Comparison of ENCODE assay signal across 8 cellular contexts in the genomic region with DNA sequence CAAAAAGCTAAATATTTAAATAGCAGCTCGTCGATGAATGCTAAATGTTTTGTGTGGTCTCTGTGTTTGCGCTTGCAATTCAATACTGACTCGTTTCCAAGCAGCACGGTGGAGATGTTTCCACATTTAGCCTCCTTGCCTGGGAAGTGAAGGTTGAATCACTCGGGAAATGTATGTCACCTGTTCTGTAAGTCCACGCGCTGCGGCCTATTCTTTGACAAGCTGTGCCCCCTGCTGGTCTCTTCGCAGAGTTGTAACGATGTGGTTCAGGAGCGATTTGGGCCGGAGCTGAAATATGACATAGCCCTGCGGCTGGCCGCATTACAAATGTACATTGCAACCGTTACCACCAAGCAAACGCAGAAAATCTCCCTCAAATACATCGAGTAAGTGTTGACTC.
DNase-seq lines count a peak whose midpoint lies in the region; ATAC-seq and TF ChIP-seq lines count a peak whose summit lies in the region.

No MANE protein-coding gene starts in this region.

- TF ChIP-seq CTCF in choroid plexus epithelial cell (conservative IDR thresholded peaks at IDR 0.05; ENCODE audit: low read depth, low read length) (peak; percentile 61), tibial nerve (IDR thresholded peaks at IDR 0.05) (peak in 3 of 5 experiments; percentile 24 to 32 (median 28))

- H3K9me3 ChIP-seq in SJSA1 (replicated peaks) (no peaks in the 10 kb centered on the region), tibial nerve (no peaks in the 10 kb centered on the region)

- H3K27ac ChIP-seq in SJSA1 = no peak overlapping the region
- no peak overlapping the region for H3K27ac ChIP-seq in tibial nerve

- H3K4me1 ChIP-seq in SJSA1 (replicated peaks) (no peaks in the 10 kb centered on the region), tibial nerve (no peaks in the 10 kb centered on the region)

- H3K27me3 ChIP-seq in SJSA1 (replicated peaks) (no peaks in the 10 kb centered on the region), tibial nerve (no peaks in the 10 kb centered on the region)

- H3K4me3 ChIP-seq in SJSA1 (no peak overlapping the region), choroid plexus epithelial cell (ENCODE audit: low read depth, low read length) (no peak overlapping the region), tibial nerve (no peak overlapping the region)

- DNase-seq in COLO668 (lab: John Stamatoyannopoulos, UW; ENCODE audit: unreplicated experiment) (peak; percentile 85), NCI-H1048 (lab: John Stamatoyannopoulos, UW) (peak; percentile 48), SJSA1 (ENCODE audit: low read depth in 1 of 2, low spot score in 2 of 2) (peak; percentile 6 to 46), choroid plexus epithelial cell (ENCODE audit: low read depth) (peak; percentile 57), medulla oblongata (ENCODE audit: extremely low spot score) (peak; percentile 40), tibial nerve (ENCODE audit: low spot score in 2 of 2) (peak in 1 of 2 donors; percentile 28)

- ATAC-seq in GM21381 (IDR thresholded peaks at IDR 0.05; ENCODE audit: unreplicated experiment) (peak; percentile 57), GM19324 (IDR thresholded peaks at IDR 0.05; ENCODE audit: low FRiP score, unreplicated experiment) (no peak)

- no peak for TF ChIP-seq EP300 in tibial nerve (IDR thresholded peaks at IDR 0.05)

- H3K36me3 ChIP-seq in SJSA1 (no peaks in the 10 kb centered on the region), tibial nerve (no peaks in the 10 kb centered on the region)

- WGBS in tibial nerve, 2 donors = 24 to 36% methylated on average over 12 to 18 of the region's 18 CpGs

- no peak for TF ChIP-seq POLR2A in tibial nerve (IDR thresholded peaks at IDR 0.05)
